In genomic region chr20:59004763-59005522, GRCh38 we compare ENCODE assay signal across 8 cellular contexts. TPM values are rescaled to one million over a fixed set of nuclear protein-coding genes. Genes with fewer than 3 reads are reported as not detected.
DNase-seq lines count a peak whose midpoint lies in the region; ATAC-seq and TF ChIP-seq lines count a peak whose summit lies in the region.

No MANE protein-coding gene starts in this region.

- in situ Hi-C loops in GM23248 (cut with MboI), result loop anchor here (25.0 kb wide), 1 partner anchor 768 kb away; the partner anchor contains the start of gene ANKRD60

- WGBS in GM23248 (ENCODE audit: low coverage in 1 of 2, low lambda C conversion rate in 2 of 2, missing lambda C conversion rate in 2 of 2), 2 experiments, result 67 to 70% methylated on average over 15 to 17 of the region's 17 CpGs
- 41% methylated on average over 17 of the region's 17 CpGs for WGBS in right cardiac atrium
- WGBS in testis, 2 donors, result 64 to 69% methylated on average over 14 to 17 of the region's 17 CpGs

- TF ChIP-seq POLR2A in testis (IDR thresholded peaks at IDR 0.05), result no peak

- ATAC-seq in GM18508 (IDR thresholded peaks at IDR 0.05; ENCODE audit: insufficient read depth, unreplicated experiment) (peak; percentile 49), right cardiac atrium (peak; percentile 63 to 71)

- no peak for DNase-seq in GM23248
- no peak for DNase-seq in MG63
- DNase-seq in activated effector memory CD4-positive, alpha-beta T cell treated with Interleukin-2 at 50 U/mL for 16 hours, result peak; percentile 36
- peak; percentile 61 to 87 (median 86) for DNase-seq in right cardiac atrium
- peak; percentile 43 for DNase-seq in testis
- DNase-seq in COR-L47 (lab: John Stamatoyannopoulos, UW), result no peak
- no peak for DNase-seq in AG20443 (ENCODE audit: low spot score)

- H3K9ac ChIP-seq in GM23248, result peak overlapping the region; percentile 91

- peaks cover 11% of the 10 kb centered on the region for H3K4me1 ChIP-seq in GM23248 (ENCODE audit: insufficient read depth)
- H3K4me1 ChIP-seq in right cardiac atrium (ENCODE audit: control insufficient read depth, insufficient read depth, low read length), result peaks cover 9% of the 10 kb centered on the region
- peaks cover 9% of the 10 kb centered on the region for H3K4me1 ChIP-seq in testis

- H4K20me1 ChIP-seq in GM23248 (ENCODE audit: insufficient read depth), result no peaks in the 10 kb centered on the region

- H3K27ac ChIP-seq in GM23248 (no peak overlapping the region), right cardiac atrium (ENCODE audit: low read length) (no peak overlapping the region), testis (peak overlapping the region in 1 of 2 donors; percentile 7)

- no peak for TF ChIP-seq CTCF in testis (IDR thresholded peaks at IDR 0.05)

- intact Hi-C loops in right cardiac atrium (cut with DNase I) (no loop called here), testis (cut with DNase I; ENCODE audit: low total_unique reads) (no loop called here)

- H3K4me2 ChIP-seq in GM23248 (ENCODE audit: unreplicated experiment), result peak overlapping the region; percentile 89

- H3F3A ChIP-seq in GM23248 (ENCODE audit: insufficient read depth), result no peaks in the 10 kb centered on the region

- H2AFZ ChIP-seq in GM23248, result no peak overlapping the region

- H3K27me3 ChIP-seq in GM23248 (replicated peaks; ENCODE audit: insufficient read depth) (no peaks in the 10 kb centered on the region), MG63 (no peaks in the 10 kb centered on the region), right cardiac atrium (ENCODE audit: control insufficient read depth, insufficient read depth) (no peaks in the 10 kb centered on the region), testis (no peaks in the 10 kb centered on the region)

- H3K9me3 ChIP-seq in GM23248 (ENCODE audit: low read depth) (no peaks in the 10 kb centered on the region), MG63 (no peaks in the 10 kb centered on the region), right cardiac atrium (ENCODE audit: control insufficient read depth, low read length) (no peaks in the 10 kb centered on the region), testis (no peaks in the 10 kb centered on the region)

- H3K36me3 ChIP-seq in GM23248 (ENCODE audit: low read depth), result no peaks in the 10 kb centered on the region
- peaks cover 62% of the 10 kb centered on the region for H3K36me3 ChIP-seq in MG63
- H3K36me3 ChIP-seq in testis (ENCODE audit: low read depth, missing control alignments), result no peaks in the 10 kb centered on the region

- no peaks in the 10 kb centered on the region for H3K9me2 ChIP-seq in GM23248 (ENCODE audit: insufficient read depth)

- H3K4me3 ChIP-seq in GM23248 (peak overlapping the region; percentile 81), MG63 (peak overlapping the region; percentile 95), right cardiac atrium (ENCODE audit: low read length) (no peak overlapping the region), testis (no peak overlapping the region)

- H3K79me2 ChIP-seq in GM23248 (ENCODE audit: insufficient read depth), result peaks cover 43% of the 10 kb centered on the region

RNA-seq across cellular contexts. Expression of gene CTSZ, which starts 2.1 kb away (rescaled TPM):
- 391 and 422 TPM in 2 replicates for total RNA-seq in GM23248 (2014; rRNA removed; shearing (Covaris generic))
- polyA plus RNA-seq in GM23248 (2016; fragmentation: Nextera tagmentation; extraction: Ambion mirVana) (13.5 and 14.2 TPM in 2 replicates), right cardiac atrium (149 TPM), testis (ENCODE audit: insufficient read depth, low read depth, low replicate concordance) (120 TPM)
- 445 and 487 TPM in 2 replicates for total RNA-seq in MG63 (2014; rRNA removed; shearing (Covaris generic); ENCODE audit: low replicate concordance)
- total RNA-seq in right cardiac atrium (100 to 1,000 TPM; 136 to 166 (median 142) TPM), testis (10 to 100 TPM; 49.4 to 77.4 TPM)

RNA-seq across cellular contexts. Expression of gene TUBB1, which starts 14.3 kb away (rescaled TPM):
- not detected in 2 replicates for total RNA-seq in GM23248 (2014; rRNA removed; shearing (Covaris generic))
- 0.05 and 0.09 TPM in 2 replicates for polyA plus RNA-seq in GM23248 (2016; fragmentation: Nextera tagmentation; extraction: Ambion mirVana)
- total RNA-seq in MG63 (2014; rRNA removed; shearing (Covaris generic); ENCODE audit: low replicate concordance), result not detected in 2 replicates
- total RNA-seq in right cardiac atrium, result under 1 TPM in 3 of 4 donors, not detected in 1; 0.11 to 0.17 (median 0.12) TPM
- 0.09 TPM for polyA plus RNA-seq in right cardiac atrium
- total RNA-seq in testis, result under 1 TPM; 0.25 to 0.55 TPM
- 1.3 TPM for polyA plus RNA-seq in testis (ENCODE audit: insufficient read depth, low read depth, low replicate concordance)

RNA-seq across cellular contexts. Expression of gene NELFCD, which starts 23.9 kb away (rescaled TPM):
- 36.3 and 52.5 TPM in 2 replicates for total RNA-seq in GM23248 (2014; rRNA removed; shearing (Covaris generic))
- polyA plus RNA-seq in GM23248 (2016; fragmentation: Nextera tagmentation; extraction: Ambion mirVana) (57.4 and 59.8 TPM in 2 replicates), right cardiac atrium (19.2 TPM), testis (ENCODE audit: insufficient read depth, low read depth, low replicate concordance) (105 TPM)
- 72.4 and 80.7 TPM in 2 replicates for total RNA-seq in MG63 (2014; rRNA removed; shearing (Covaris generic); ENCODE audit: low replicate concordance)
- total RNA-seq in right cardiac atrium (10 to 100 TPM; 26.4 to 33.0 (median 28.9) TPM), testis (100 to 1,000 TPM; 103 to 123 TPM)

RNA-seq across cellular contexts. Expression of gene ATP5F1E, which starts 27.2 kb away (rescaled TPM):
- total RNA-seq in GM23248 (2014; rRNA removed; shearing (Covaris generic)), result 20.0 and 21.1 TPM in 2 replicates
- polyA plus RNA-seq in GM23248 (2016; fragmentation: Nextera tagmentation; extraction: Ambion mirVana) (236 and 245 TPM in 2 replicates), right cardiac atrium (131 TPM), testis (ENCODE audit: insufficient read depth, low read depth, low replicate concordance) (76.0 TPM)
- 32.4 and 44.2 TPM in 2 replicates for total RNA-seq in MG63 (2014; rRNA removed; shearing (Covaris generic); ENCODE audit: low replicate concordance)
- total RNA-seq in right cardiac atrium (100 to 1,000 TPM; 109 to 131 (median 121) TPM), testis (10 to 100 TPM; 24.6 to 25.5 TPM)

RNA-seq across cellular contexts. Expression of gene PRELID3B, which starts 37.6 kb away (rescaled TPM):
- total RNA-seq in GM23248 (2014; rRNA removed; shearing (Covaris generic)), result 64.1 and 72.8 TPM in 2 replicates
- polyA plus RNA-seq in GM23248 (2016; fragmentation: Nextera tagmentation; extraction: Ambion mirVana) (75.8 and 76.4 TPM in 2 replicates), right cardiac atrium (18.3 TPM), testis (ENCODE audit: insufficient read depth, low read depth, low replicate concordance) (54.3 TPM)
- total RNA-seq in MG63 (2014; rRNA removed; shearing (Covaris generic); ENCODE audit: low replicate concordance), result 177 and 205 TPM in 2 replicates
- total RNA-seq in right cardiac atrium (10 to 100 TPM; 32.1 to 49.0 (median 41.3) TPM), testis (10 to 100 TPM; 29.1 to 35.3 TPM)

Comparison
In these comparisons a context has a peak if more than half of its experiments do, and no peak if none do; other contexts are left out.
1. DNase-seq: peak in activated effector memory CD4-positive, alpha-beta T cell treated with Interleukin-2 at 50 U/mL for 16 hours (single experiment), right cardiac atrium (3 of 3) and testis (single experiment); none in GM23248 (single experiment), MG63 (single experiment), COR-L47 (single experiment) and AG20443 (single experiment).
2. H3K4me3 ChIP-seq: peak in GM23248 (single experiment) and MG63 (single experiment); none in right cardiac atrium (single experiment) and testis (0 of 2).